Comparison of ENCODE assay signal across 1 cellular context in the genomic region with DNA sequence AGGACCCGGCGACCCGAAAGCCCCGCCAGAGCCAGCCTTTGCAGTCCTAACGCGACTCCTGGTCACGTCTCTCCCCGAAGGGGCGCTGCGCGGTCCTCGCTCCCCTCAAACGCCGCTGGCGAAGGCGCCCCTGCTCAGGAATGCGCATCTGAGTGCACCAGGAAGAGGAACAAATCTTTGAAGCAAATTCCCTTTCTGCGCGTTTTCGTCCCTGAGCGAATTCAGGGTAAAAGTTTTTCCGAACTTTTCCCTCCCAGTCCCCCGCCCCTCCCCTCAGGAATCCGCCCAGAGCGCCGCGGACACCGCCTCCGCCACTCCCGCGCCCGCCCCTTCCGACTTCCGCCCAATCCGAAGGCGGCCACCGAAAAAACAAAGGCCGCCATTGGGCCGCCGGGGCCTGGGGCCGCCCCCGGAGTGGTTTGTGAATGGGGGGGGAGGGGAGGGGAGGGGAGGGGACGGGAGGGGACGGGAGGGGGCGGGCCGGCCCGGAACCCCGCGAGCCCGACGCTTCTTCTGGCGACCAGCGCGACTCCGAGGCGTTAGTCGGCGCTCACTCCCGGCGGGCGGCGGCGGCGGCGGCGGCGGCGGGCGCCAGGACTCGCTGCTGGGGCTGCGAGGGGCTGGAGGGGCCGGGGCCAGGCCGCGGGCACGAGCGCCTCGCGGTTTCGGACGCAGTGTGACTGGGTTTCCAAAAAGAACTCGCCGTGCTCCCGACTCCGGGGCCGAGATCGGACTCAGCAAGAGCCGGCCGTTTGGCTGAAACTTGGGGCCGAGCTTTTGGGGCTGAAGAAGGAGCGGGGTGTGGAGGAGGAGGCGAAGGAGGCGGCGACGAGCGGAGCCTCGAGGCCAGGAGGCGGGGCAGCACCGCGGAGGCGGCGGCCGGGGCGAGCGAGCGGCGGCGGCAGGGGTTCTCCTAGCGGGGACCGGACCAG.
TF ChIP-seq lines count a peak whose summit lies in the region.

A gene (plus strand): TSS at position 539 of the 932 bp plus-strand sequence. CDS start 793 bp downstream, outside the sequence.

TF ChIP-seq in K562, 482 proteins besides CTCF, POLR2A, EP300 and RAD21 (continued from another document and continues in another):
- TF ChIP-seq, protein P1, sequence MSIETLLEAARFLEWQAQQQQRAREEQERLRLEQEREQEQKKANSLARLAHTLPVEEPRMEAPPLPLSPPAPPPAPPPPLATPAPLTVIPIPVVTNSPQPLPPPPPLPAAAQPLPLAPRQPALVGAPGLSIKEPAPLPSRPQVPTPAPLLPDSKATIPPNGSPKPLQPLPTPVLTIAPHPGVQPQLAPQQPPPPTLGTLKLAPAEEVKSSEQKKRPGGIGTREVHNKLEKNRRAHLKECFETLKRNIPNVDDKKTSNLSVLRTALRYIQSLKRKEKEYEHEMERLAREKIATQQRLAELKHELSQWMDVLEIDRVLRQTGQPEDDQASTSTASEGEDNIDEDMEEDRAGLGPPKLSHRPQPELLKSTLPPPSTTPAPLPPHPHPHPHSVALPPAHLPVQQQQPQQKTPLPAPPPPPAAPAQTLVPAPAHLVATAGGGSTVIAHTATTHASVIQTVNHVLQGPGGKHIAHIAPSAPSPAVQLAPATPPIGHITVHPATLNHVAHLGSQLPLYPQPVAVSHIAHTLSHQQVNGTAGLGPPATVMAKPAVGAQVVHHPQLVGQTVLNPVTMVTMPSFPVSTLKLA (conservative IDR thresholded peaks at IDR 0.05): 0 out of 4 replicates have a peak, but pooled peaks of 1 of the 2 experiments have one; percentile 19
- peak; percentile 16 for TF ChIP-seq TBP (optimal IDR thresholded peaks at IDR 0.05; ENCODE audit: low read depth, low read length)
- TF ChIP-seq SNRNP70 (optimal IDR thresholded peaks at IDR 0.05; ENCODE audit: low read depth, low read length): no peak
- TF ChIP-seq, protein P2, sequence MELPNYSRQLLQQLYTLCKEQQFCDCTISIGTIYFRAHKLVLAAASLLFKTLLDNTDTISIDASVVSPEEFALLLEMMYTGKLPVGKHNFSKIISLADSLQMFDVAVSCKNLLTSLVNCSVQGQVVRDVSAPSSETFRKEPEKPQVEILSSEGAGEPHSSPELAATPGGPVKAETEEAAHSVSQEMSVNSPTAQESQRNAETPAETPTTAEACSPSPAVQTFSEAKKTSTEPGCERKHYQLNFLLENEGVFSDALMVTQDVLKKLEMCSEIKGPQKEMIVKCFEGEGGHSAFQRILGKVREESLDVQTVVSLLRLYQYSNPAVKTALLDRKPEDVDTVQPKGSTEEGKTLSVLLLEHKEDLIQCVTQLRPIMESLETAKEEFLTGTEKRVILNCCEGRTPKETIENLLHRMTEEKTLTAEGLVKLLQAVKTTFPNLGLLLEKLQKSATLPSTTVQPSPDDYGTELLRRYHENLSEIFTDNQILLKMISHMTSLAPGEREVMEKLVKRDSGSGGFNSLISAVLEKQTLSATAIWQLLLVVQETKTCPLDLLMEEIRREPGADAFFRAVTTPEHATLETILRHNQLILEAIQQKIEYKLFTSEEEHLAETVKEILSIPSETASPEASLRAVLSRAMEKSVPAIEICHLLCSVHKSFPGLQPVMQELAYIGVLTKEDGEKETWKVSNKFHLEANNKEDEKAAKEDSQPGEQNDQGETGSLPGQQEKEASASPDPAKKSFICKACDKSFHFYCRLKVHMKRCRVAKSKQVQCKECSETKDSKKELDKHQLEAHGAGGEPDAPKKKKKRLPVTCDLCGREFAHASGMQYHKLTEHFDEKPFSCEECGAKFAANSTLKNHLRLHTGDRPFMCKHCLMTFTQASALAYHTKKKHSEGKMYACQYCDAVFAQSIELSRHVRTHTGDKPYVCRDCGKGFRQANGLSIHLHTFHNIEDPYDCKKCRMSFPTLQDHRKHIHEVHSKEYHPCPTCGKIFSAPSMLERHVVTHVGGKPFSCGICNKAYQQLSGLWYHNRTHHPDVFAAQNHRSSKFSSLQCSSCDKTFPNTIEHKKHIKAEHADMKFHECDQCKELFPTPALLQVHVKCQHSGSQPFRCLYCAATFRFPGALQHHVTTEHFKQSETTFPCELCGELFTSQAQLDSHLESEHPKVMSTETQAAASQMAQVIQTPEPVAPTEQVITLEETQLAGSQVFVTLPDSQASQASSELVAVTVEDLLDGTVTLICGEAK (IDR thresholded peaks at IDR 0.05): no peak
- TF ChIP-seq, protein P2 (CRISPR knock-in tag; IDR thresholded peaks at IDR 0.05): no peak
- TF ChIP-seq NBN (IDR thresholded peaks at IDR 0.05; ENCODE audit: low read depth): no peak
- TF ChIP-seq E2F3 (CRISPR knock-in tag; IDR thresholded peaks at IDR 0.05): 0 out of 2 replicates have a peak, but pooled peaks have one; percentile 8
- TF ChIP-seq ZNF121 (CRISPR knock-in tag; conservative IDR thresholded peaks at IDR 0.05): no peak
- TF ChIP-seq PTRF (tag; IDR thresholded peaks at IDR 0.05): no peak
- TF ChIP-seq ZNF384 (IDR thresholded peaks at IDR 0.05; ENCODE audit: low read depth, low read length): no peak
- peak; percentile 71; the same call in 1 of the 2 replicates for TF ChIP-seq SMAD4 (CRISPR knock-in tag; conservative IDR thresholded peaks at IDR 0.05)
- peak; percentile 71; the same call in 1 of the 2 replicates for TF ChIP-seq PHF8 (IDR thresholded peaks at IDR 0.05; ENCODE audit: borderline replicate concordance, low read length)
- TF ChIP-seq, protein P3, sequence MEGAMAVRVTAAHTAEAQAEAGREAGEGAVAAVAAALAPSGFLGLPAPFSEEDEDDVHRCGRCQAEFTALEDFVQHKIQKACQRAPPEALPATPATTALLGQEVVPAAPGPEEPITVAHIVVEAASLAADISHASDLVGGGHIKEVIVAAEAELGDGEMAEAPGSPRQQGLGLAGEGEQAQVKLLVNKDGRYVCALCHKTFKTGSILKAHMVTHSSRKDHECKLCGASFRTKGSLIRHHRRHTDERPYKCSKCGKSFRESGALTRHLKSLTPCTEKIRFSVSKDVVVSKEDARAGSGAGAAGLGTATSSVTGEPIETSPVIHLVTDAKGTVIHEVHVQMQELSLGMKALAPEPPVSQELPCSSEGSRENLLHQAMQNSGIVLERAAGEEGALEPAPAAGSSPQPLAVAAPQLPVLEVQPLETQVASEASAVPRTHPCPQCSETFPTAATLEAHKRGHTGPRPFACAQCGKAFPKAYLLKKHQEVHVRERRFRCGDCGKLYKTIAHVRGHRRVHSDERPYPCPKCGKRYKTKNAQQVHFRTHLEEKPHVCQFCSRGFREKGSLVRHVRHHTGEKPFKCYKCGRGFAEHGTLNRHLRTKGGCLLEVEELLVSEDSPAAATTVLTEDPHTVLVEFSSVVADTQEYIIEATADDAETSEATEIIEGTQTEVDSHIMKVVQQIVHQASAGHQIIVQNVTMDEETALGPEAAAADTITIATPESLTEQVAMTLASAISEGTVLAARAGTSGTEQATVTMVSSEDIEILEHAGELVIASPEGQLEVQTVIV (CRISPR knock-in tag; IDR thresholded peaks at IDR 0.05; ENCODE audit: borderline replicate concordance): no peak
- no peak for TF ChIP-seq ADNP (tag; IDR thresholded peaks at IDR 0.05)
- TF ChIP-seq, protein P4, sequence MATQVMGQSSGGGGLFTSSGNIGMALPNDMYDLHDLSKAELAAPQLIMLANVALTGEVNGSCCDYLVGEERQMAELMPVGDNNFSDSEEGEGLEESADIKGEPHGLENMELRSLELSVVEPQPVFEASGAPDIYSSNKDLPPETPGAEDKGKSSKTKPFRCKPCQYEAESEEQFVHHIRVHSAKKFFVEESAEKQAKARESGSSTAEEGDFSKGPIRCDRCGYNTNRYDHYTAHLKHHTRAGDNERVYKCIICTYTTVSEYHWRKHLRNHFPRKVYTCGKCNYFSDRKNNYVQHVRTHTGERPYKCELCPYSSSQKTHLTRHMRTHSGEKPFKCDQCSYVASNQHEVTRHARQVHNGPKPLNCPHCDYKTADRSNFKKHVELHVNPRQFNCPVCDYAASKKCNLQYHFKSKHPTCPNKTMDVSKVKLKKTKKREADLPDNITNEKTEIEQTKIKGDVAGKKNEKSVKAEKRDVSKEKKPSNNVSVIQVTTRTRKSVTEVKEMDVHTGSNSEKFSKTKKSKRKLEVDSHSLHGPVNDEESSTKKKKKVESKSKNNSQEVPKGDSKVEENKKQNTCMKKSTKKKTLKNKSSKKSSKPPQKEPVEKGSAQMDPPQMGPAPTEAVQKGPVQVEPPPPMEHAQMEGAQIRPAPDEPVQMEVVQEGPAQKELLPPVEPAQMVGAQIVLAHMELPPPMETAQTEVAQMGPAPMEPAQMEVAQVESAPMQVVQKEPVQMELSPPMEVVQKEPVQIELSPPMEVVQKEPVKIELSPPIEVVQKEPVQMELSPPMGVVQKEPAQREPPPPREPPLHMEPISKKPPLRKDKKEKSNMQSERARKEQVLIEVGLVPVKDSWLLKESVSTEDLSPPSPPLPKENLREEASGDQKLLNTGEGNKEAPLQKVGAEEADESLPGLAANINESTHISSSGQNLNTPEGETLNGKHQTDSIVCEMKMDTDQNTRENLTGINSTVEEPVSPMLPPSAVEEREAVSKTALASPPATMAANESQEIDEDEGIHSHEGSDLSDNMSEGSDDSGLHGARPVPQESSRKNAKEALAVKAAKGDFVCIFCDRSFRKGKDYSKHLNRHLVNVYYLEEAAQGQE (CRISPR knock-in tag; IDR thresholded peaks at IDR 0.05; ENCODE audit: low read depth): peak; percentile 53; the same call in 1 of the 2 replicates
- TF ChIP-seq GABPA (tag; conservative IDR thresholded peaks at IDR 0.05; ENCODE audit: low read depth): peak; percentile 53; the same call in 1 of the 2 replicates
- TF ChIP-seq SAP30 (IDR thresholded peaks at IDR 0.05; ENCODE audit: borderline replicate concordance, insufficient read depth, low read depth, low read length, poor library complexity, severe bottlenecking): no peak
- TF ChIP-seq, protein P5, sequence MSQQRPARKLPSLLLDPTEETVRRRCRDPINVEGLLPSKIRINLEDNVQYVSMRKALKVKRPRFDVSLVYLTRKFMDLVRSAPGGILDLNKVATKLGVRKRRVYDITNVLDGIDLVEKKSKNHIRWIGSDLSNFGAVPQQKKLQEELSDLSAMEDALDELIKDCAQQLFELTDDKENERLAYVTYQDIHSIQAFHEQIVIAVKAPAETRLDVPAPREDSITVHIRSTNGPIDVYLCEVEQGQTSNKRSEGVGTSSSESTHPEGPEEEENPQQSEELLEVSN (IDR thresholded peaks at IDR 0.05; ENCODE audit: borderline replicate concordance in 1 of 2, extremely low read depth in 1 of 2, insufficient read depth in 1 of 2, insufficient read length in 1 of 2, low read depth in 1 of 2, low read length in 1 of 2, poor library complexity in 1 of 2, severe bottlenecking in 1 of 2): peak; percentile 14 to 36
- TF ChIP-seq CREM (IDR thresholded peaks at IDR 0.05; ENCODE audit: low read depth): peak; percentile 68
- TF ChIP-seq, protein P6, sequence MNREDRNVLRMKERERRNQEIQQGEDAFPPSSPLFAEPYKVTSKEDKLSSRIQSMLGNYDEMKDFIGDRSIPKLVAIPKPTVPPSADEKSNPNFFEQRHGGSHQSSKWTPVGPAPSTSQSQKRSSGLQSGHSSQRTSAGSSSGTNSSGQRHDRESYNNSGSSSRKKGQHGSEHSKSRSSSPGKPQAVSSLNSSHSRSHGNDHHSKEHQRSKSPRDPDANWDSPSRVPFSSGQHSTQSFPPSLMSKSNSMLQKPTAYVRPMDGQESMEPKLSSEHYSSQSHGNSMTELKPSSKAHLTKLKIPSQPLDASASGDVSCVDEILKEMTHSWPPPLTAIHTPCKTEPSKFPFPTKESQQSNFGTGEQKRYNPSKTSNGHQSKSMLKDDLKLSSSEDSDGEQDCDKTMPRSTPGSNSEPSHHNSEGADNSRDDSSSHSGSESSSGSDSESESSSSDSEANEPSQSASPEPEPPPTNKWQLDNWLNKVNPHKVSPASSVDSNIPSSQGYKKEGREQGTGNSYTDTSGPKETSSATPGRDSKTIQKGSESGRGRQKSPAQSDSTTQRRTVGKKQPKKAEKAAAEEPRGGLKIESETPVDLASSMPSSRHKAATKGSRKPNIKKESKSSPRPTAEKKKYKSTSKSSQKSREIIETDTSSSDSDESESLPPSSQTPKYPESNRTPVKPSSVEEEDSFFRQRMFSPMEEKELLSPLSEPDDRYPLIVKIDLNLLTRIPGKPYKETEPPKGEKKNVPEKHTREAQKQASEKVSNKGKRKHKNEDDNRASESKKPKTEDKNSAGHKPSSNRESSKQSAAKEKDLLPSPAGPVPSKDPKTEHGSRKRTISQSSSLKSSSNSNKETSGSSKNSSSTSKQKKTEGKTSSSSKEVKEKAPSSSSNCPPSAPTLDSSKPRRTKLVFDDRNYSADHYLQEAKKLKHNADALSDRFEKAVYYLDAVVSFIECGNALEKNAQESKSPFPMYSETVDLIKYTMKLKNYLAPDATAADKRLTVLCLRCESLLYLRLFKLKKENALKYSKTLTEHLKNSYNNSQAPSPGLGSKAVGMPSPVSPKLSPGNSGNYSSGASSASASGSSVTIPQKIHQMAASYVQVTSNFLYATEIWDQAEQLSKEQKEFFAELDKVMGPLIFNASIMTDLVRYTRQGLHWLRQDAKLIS (CRISPR knock-in tag; IDR thresholded peaks at IDR 0.05): no peak
- TF ChIP-seq ZNF175 (CRISPR knock-in tag; IDR thresholded peaks at IDR 0.05; ENCODE audit: low read depth): no peak
- TF ChIP-seq FOS (IDR thresholded peaks at IDR 0.05; ENCODE audit: extremely low read depth, insufficient read length): peak; percentile 41
- no peak for TF ChIP-seq TGIF2 (CRISPR knock-in tag; IDR thresholded peaks at IDR 0.05)
- peak in 1 of 2 experiments; percentile 14; a peak in 1 of 4 replicates for TF ChIP-seq NRF1 (conservative IDR thresholded peaks at IDR 0.05 in 1 of 2, IDR thresholded peaks at IDR 0.05 in 1 of 2)
- no peak for TF ChIP-seq ASH1L (IDR thresholded peaks at IDR 0.05; ENCODE audit: borderline replicate concordance, low read depth, partially characterized antibody)
- TF ChIP-seq MAZ (CRISPR knock-in tag; conservative IDR thresholded peaks at IDR 0.05 in 1 of 2, IDR thresholded peaks at IDR 0.05 in 1 of 2): peak; percentile 54 to 97
- TF ChIP-seq TARDBP (IDR thresholded peaks at IDR 0.05): no peak
- TF ChIP-seq EGR1 (conservative IDR thresholded peaks at IDR 0.05): peak; percentile 45
- TF ChIP-seq ZNF263 (CRISPR knock-in tag; IDR thresholded peaks at IDR 0.05; ENCODE audit: borderline replicate concordance): 0 out of 2 replicates have a peak, but pooled peaks have one; percentile 21
- peak; percentile 23 for TF ChIP-seq NFYB (IDR thresholded peaks at IDR 0.05; ENCODE audit: extremely low read depth, insufficient read length)
